Comparison of ENCODE assay signal across 17 cellular contexts in the genomic region with DNA sequence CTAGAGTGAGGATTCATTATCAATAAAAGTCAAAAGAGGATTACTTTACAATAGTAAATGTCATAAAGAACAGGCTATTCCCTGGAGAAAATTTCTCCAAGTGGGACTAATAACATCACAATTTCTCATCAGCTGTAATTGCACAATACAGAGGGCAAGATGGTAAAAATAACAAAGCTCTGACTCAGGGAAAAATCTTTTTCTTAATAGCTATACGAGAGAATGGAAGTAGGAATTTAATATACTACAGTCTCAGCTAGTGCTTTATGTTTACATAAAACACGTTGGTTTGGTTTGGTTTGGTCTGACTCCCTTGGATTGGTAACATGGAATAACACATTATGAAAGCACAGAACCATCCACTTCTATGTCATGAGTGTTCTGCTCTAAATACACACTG.
DNase-seq lines count a peak whose midpoint lies in the region; ATAC-seq and TF ChIP-seq lines count a peak whose summit lies in the region.
"Had no signal": no experiment of that assay in that cellular context is flagged by ENCODE, and none has a peak within 500 bp of the region (broad histone marks: within the 10 kb centered on the region; RNA-seq: fewer than 3 reads in every experiment).

No MANE protein-coding gene starts in this region.

- no TSS peak for BruUV-seq in PC-3 (replicated peaks; lab: Mats Ljungman, UMichigan)

- H2AFZ ChIP-seq in PC-3 (ENCODE audit: low read length) = no peak overlapping the region

- no peak overlapping the region for H3K9ac ChIP-seq in PC-3 (ENCODE audit: low read length)

- H3K4me3 ChIP-seq in PC-3 (ENCODE audit: low read length) = no peak overlapping the region
- H3K4me3 ChIP-seq: ascending aorta, dorsolateral prefrontal cortex, right atrium auricular region had no signal

- no peak for TF ChIP-seq CTCF in PC-3 (conservative IDR thresholded peaks at IDR 0.05; ENCODE audit: low read depth, low read length)

- POLR2A ChIA-PET in PC-3 (lab: Charles Lee; ENCODE audit: unreplicated experiment) = no interaction called here

- ATAC-seq in PC-3 (peak; percentile 74), HG03378 (IDR thresholded peaks at IDR 0.05; ENCODE audit: unreplicated experiment) (no peak)
- ATAC-seq: WTC11 had no signal

- H3K9me3 ChIP-seq in PC-3 (ENCODE audit: low read length) = no peaks in the 10 kb centered on the region
- H3K9me3 ChIP-seq: ascending aorta, right atrium auricular region had no signal

- H3K27me3 ChIP-seq in PC-3 (ENCODE audit: low read length) = no peaks in the 10 kb centered on the region
- H3K27me3 ChIP-seq: ascending aorta, dorsolateral prefrontal cortex, right atrium auricular region had no signal

- no peaks in the 10 kb centered on the region for H3K79me2 ChIP-seq in PC-3 (ENCODE audit: low read length)

- peaks cover 42% of the 10 kb centered on the region for H3K4me1 ChIP-seq in PC-3 (ENCODE audit: insufficient read depth, low read length)
- H3K4me1 ChIP-seq: ascending aorta, right atrium auricular region had no signal

- H3K27ac ChIP-seq in PC-3 (ENCODE audit: low read length) = peak overlapping the region; percentile 36
- H3K27ac ChIP-seq: ascending aorta, C4-2B, dorsolateral prefrontal cortex, right atrium auricular region had no signal

- no peaks in the 10 kb centered on the region for H4K20me1 ChIP-seq in PC-3 (ENCODE audit: low read length)

- DNase-seq in EL (peak; percentile 1), PC-3 (peak; percentile 92), fibroblast of gingiva (ENCODE audit: low read depth) (peak; percentile 72), renal cortical epithelial cell (ENCODE audit: low read depth) (peak; percentile 80), posterior cingulate gyrus (no peak), amniotic stem cell (lab: John Stamatoyannopoulos, UW) (no peak), NCI-H748 (lab: John Stamatoyannopoulos, UW; ENCODE audit: unreplicated experiment) (no peak)
- DNase-seq: DMS79; dorsolateral prefrontal cortex; NCI-H187 treated with DMSO at 0.1 percent for 48 hours; stimulated activated CD4-positive, alpha-beta T cell treated with anti-CD3 and anti-CD28 coated beads, Interleukin-1b, Interleukin-23, amount 100 ng/mL, for 48 hours; substantia nigra had no signal

- intact Hi-C loops in PC-3 (cut with micrococcal nuclease) (no loop called here), posterior cingulate gyrus (cut with DNase I) (no loop called here)

- no peaks in the 10 kb centered on the region for H3F3A ChIP-seq in PC-3 (ENCODE audit: low read length, unreplicated experiment)

- no peaks in the 10 kb centered on the region for H3K36me3 ChIP-seq in PC-3 (ENCODE audit: low read depth, low read length)
- H3K36me3 ChIP-seq: ascending aorta, right atrium auricular region had no signal

- CTCF ChIA-PET in PC-3 (lab: Charles Lee) = no interaction called here

- no peaks in the 10 kb centered on the region for H3K9me2 ChIP-seq in PC-3 (replicated peaks; ENCODE audit: low read length)

- H3K4me2 ChIP-seq in PC-3 (ENCODE audit: low read length) = peak overlapping the region; percentile 35

Comparison
In these comparisons a context has a peak if more than half of its experiments do, and no peak if none do; other contexts are left out.
1. DNase-seq: peak in EL (single experiment), PC-3 (single experiment), fibroblast of gingiva (single experiment) and renal cortical epithelial cell (single experiment); none in posterior cingulate gyrus (0 of 10), amniotic stem cell (single experiment) and NCI-H748 (single experiment).